23 cellular contexts compared by ENCODE assay signal in the genomic region with DNA sequence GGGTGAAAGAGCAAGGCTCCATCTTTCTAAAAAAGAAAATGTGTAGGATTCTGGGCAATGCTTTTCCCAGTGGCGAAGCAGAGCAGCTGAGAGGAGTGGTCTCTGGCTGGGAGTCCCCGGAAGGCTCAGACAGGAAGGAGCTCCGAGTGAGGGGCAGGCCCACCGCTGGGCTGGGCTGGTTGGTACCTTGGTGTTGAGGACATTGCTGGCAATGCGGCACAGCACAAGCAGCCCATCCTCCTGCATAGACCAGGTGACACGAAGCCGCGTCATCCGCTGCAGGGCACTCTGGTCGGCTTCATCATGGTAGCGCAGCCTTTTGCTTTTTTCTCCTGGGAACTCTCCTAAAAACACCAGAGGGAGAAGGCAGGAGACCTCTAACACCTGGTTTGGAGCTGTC.
DNase-seq lines count a peak whose midpoint lies in the region; ATAC-seq, FAIRE-seq and TF ChIP-seq lines count a peak whose summit lies in the region.
"Had no signal": no experiment of that assay in that cellular context is flagged by ENCODE, and none has a peak within 500 bp of the region (broad histone marks: within the 10 kb centered on the region; RNA-seq: fewer than 3 reads in every experiment).

No MANE protein-coding gene starts in this region.

- peaks cover 19 to 21% of the 10 kb centered on the region in 2 donors for H3K4me1 ChIP-seq in kidney (ENCODE audit: control insufficient read depth in 1 of 2, insufficient read depth in 1 of 2, low read depth in 1 of 2, low read length in 2 of 2)
- peaks cover 0 to 13% (median 5%) of the 10 kb centered on the region in 6 donors for H3K4me1 ChIP-seq in spleen
- H3K4me1 ChIP-seq: A549; BLaER1 treated with 17β-estradiol and CSF1 and Interleukin-3, amounts not matched to agents 10 nM and 100 nM; Caco-2 had no signal

- TF ChIP-seq POLR2A in spleen (IDR thresholded peaks at IDR 0.05), result no peak

- intact Hi-C loops in Right ventricle myocardium inferior (cut with DNase I), result no loop called here
- intact Hi-C loops in left cardiac atrium (cut with DNase I), result no loop called here
- intact Hi-C loops in kidney (cut with DNase I), result no loop called here
- intact Hi-C loops in posterior vena cava (cut with DNase I), result no loop called here
- intact Hi-C loops in spleen (cut with DNase I; ENCODE audit: low total_unique reads), result no loop called here

- no peaks in the 10 kb centered on the region for H3K9me3 ChIP-seq in kidney (ENCODE audit: control insufficient read depth in 1 of 2, low read length in 2 of 2)
- no peaks in the 10 kb centered on the region for H3K9me3 ChIP-seq in spleen
- H3K9me3 ChIP-seq: A549; BLaER1 treated with 17β-estradiol and CSF1 and Interleukin-3, amounts not matched to agents 10 nM and 100 nM; Caco-2 had no signal

- ATAC-seq in Right ventricle myocardium inferior (no peak), left cardiac atrium (no peak), GM21447 (IDR thresholded peaks at IDR 0.05; ENCODE audit: unreplicated experiment) (no peak)
- ATAC-seq: A549; CD8-positive, alpha-beta T cell had no signal

- H3K9ac ChIP-seq in kidney (ENCODE audit: low read length in 2 of 2), result no peak overlapping the region
- H3K9ac ChIP-seq: BLaER1 treated with 17β-estradiol and CSF1 and Interleukin-3, amounts not matched to agents 10 nM and 100 nM had no signal

- DNase-seq in Right ventricle myocardium inferior (ENCODE audit: missing footprints) (peak; percentile 33), left cardiac atrium (no peak), kidney (peak; percentile 45), posterior vena cava (ENCODE audit: low spot score) (peak; percentile 58), spleen (peak; percentile 45), NCI-H187 (lab: John Stamatoyannopoulos, UW) (no peak), LoVo (ENCODE audit: low spot score) (no peak)
- DNase-seq: AML-193; Caco-2; Calu3; CD4-positive, alpha-beta T cell; CD8-positive, alpha-beta T cell; DMS79 treated with DMSO at 0.1 percent for 48 hours; GF-D8 had no signal

- no peaks in the 10 kb centered on the region for H3K27me3 ChIP-seq in spleen (replicated peaks in 1 of 7)
- H3K27me3 ChIP-seq: BLaER1 treated with 17β-estradiol and CSF1 and Interleukin-3, amounts not matched to agents 10 nM and 100 nM had no signal

- H3K36me3 ChIP-seq in kidney (ENCODE audit: control insufficient read depth in 1 of 2, insufficient read depth in 2 of 2, low read length in 2 of 2) (peaks cover 60 to 74% of the 10 kb centered on the region in 2 donors), spleen (peaks cover 3 to 100% (median 100%) of the 10 kb centered on the region in 6 donors)

- FAIRE-seq in kidney (lab: Jason Lieb, UNC), result no peak
- FAIRE-seq: A549, D721Med, G401.6, GM12891, GM19239 had no signal

- H3K4me3 ChIP-seq in kidney (ENCODE audit: low read length in 2 of 2) (no peak overlapping the region), spleen (no peak overlapping the region)
- H3K4me3 ChIP-seq: A549; BLaER1 treated with 17β-estradiol and CSF1 and Interleukin-3, amounts not matched to agents 10 nM and 100 nM had no signal

- TF ChIP-seq CTCF in kidney (IDR thresholded peaks at IDR 0.05; ENCODE audit: borderline replicate concordance, extremely low read depth, insufficient read depth) (no peak), spleen (IDR thresholded peaks at IDR 0.05 in 8 of 11, conservative IDR thresholded peaks at IDR 0.05 in 3 of 11) (no peak)

- H3K27ac ChIP-seq in kidney (ENCODE audit: low read depth in 2 of 2, low read length in 2 of 2), result peak overlapping the region in 1 of 2 donors; percentile 27
- H3K27ac ChIP-seq in spleen, result no peak overlapping the region
- H3K27ac ChIP-seq: 22Rv1; A549; BLaER1 treated with 17β-estradiol and CSF1 and Interleukin-3, amounts not matched to agents 10 nM and 100 nM; C4-2B had no signal

- WGBS in spleen, 5 donors, result 94 to 98% (median 96%) methylated on average over 10 to 11 of the region's 11 CpGs

Comparison
In these comparisons a context has a peak if more than half of its experiments do, and no peak if none do; other contexts are left out.
1. DNase-seq: peak in Right ventricle myocardium inferior (single experiment), kidney (single experiment), posterior vena cava (single experiment) and spleen (single experiment); none in left cardiac atrium (single experiment), NCI-H187 (0 of 2) and LoVo (single experiment).